35 cellular contexts compared by ENCODE assay signal in the genomic region with DNA sequence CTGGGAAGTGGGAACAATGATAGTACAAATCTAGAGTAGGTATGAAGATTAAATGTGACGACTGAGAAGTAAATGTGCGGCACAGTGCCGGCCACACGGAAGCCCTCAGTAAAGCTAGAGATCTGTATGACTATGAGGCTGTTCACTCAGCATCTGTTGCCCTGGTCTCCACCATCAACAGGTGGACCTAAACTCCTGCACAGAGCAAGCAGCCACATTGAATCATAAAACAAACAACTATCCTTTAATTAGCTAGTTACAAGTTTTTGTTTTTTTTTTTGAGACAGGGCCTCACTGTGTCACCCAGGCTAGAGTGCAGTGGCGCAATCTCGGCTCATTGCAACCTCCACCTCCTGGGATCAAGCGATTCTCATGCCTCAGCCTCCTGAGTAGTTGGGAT. TPM values are rescaled to one million over a fixed set of nuclear protein-coding genes. Genes with fewer than 3 reads are reported as not detected.
"Had no signal": no experiment of that assay in that cellular context is flagged by ENCODE, and none has a peak within 500 bp of the region (broad histone marks: within the 10 kb centered on the region; RNA-seq: fewer than 3 reads in every experiment).

No MANE protein-coding gene starts in this region.

- H3K9me3 Mint-ChIP-seq: type B pancreatic cell had no signal

- H3K4me3 Mint-ChIP-seq: naive thymus-derived CD8-positive, alpha-beta T cell; natural killer cell treated with Interleukin-12 subunit alpha and Interleukin-12 subunit beta and Interleukin-15 and Interleukin-18, amount 100 ng/mL, for 72 hours; nephron progenitor cell; neural crest cell; stimulated activated memory B cell treated with anti-CD40 and anti-IgM and Interleukin-4, amounts not matched to agents 10 μg/mL and 1 μg/mL and 100 μg/mL, for 72 hours; stimulated activated naive CD8-positive, alpha-beta T cell treated with anti-CD3 and anti-CD28 coated beads, Interleukin-15, amount 100 ng/mL, for 72 hours; type B pancreatic cell had no signal

- H3K36me3 Mint-ChIP-seq: natural killer cell treated with Interleukin-12 subunit alpha and Interleukin-12 subunit beta and Interleukin-15 and Interleukin-18, amount 100 ng/mL, for 72 hours had no signal

- H3K4me3 ChIP-seq: ovary, psoas muscle, right lobe of liver, skin epidermis, smooth muscle cell, spleen, suprapubic skin, testis, tibial artery, transverse colon, upper lobe of right lung, uterus had no signal

- DNase-seq: naive thymus-derived CD8-positive, alpha-beta T cell; nephron progenitor cell; occipital lobe; ovary; posterior cingulate gyrus; psoas muscle; right cardiac atrium; right lobe of liver; spleen; stimulated activated CD4-positive, alpha-beta T cell treated with anti-CD3 and anti-CD28 coated beads, Interleukin-12 subunit alpha, Interleukin-12 subunit beta, amount 100 ng/mL, for 4 hours; stimulated activated CD4-positive, alpha-beta T cell treated with anti-CD3 and anti-CD28 coated beads, Interleukin-1b, Interleukin-23, amount 100 ng/mL, for 48 hours; stimulated activated CD4-positive, alpha-beta T cell treated with anti-CD3 and anti-CD28 coated beads, Interleukin-4, amount 100 ng/mL, for 1 hour; stimulated activated CD4-positive, alpha-beta T cell treated with anti-CD3 and anti-CD28 coated beads, Interleukin-4, amount 100 ng/mL, for 4 hours; stimulated activated CD8-positive, alpha-beta memory T cell treated with anti-CD3 and anti-CD28 coated beads, Interleukin-4, amount 100 ng/mL, for 48 hours; stimulated activated naive CD4-positive, alpha-beta T cell; stimulated activated naive CD8-positive, alpha-beta T cell treated with anti-CD3 and anti-CD28 coated beads, Interleukin-15, amount 100 ng/mL, for 72 hours; stimulated activated naive CD8-positive, alpha-beta T cell treated with anti-CD3 and anti-CD28 coated beads, Interleukin-15, Interleukin-2, amounts not matched to agents 100 U/mL and 50 U/mL, for 24 hours; substantia nigra; testis; tibial artery; transverse colon; upper lobe of right lung; uterus had no signal

- H3K27ac Mint-ChIP-seq: naive thymus-derived CD8-positive, alpha-beta T cell; natural killer cell treated with Interleukin-12 subunit alpha and Interleukin-12 subunit beta and Interleukin-15 and Interleukin-18, amount 100 ng/mL, for 72 hours; nephron progenitor cell; progenitor cell of endocrine pancreas; stimulated activated memory B cell treated with anti-CD40 and anti-IgM and Interleukin-4, amounts not matched to agents 10 μg/mL and 1 μg/mL and 100 μg/mL, for 72 hours; type B pancreatic cell had no signal

- H3K4me1 Mint-ChIP-seq: naive thymus-derived CD8-positive, alpha-beta T cell; stimulated activated memory B cell treated with anti-CD40 and anti-IgM and Interleukin-4, amounts not matched to agents 10 μg/mL and 1 μg/mL and 100 μg/mL, for 72 hours; stimulated activated naive CD8-positive, alpha-beta T cell treated with anti-CD3 and anti-CD28 coated beads, Interleukin-15, amount 100 ng/mL, for 72 hours had no signal

- H3K36me3 ChIP-seq: ovary, right lobe of liver, spleen, suprapubic skin, tibial artery, transverse colon, upper lobe of right lung, uterus had no signal

- H3K27ac ChIP-seq: ovary, parathyroid adenoma, psoas muscle, right lobe of liver, skin epidermis, spleen, suprapubic skin, testis, tibial artery, transverse colon, upper lobe of right lung, uterus had no signal

- H3K9ac ChIP-seq: parathyroid adenoma had no signal

- H3K27me3 ChIP-seq: ovary, right lobe of liver, testis, transverse colon, upper lobe of right lung, uterus had no signal

- ATAC-seq: naive thymus-derived CD8-positive, alpha-beta T cell; natural killer cell treated with Interleukin-12 subunit alpha and Interleukin-12 subunit beta and Interleukin-15 and Interleukin-18, amount 100 ng/mL, for 72 hours; psoas muscle; right cardiac atrium; right lobe of liver; stimulated activated memory B cell treated with anti-CD40 and anti-IgM and Interleukin-4, amounts not matched to agents 10 μg/mL and 1 μg/mL and 100 μg/mL, for 72 hours; stimulated activated naive CD8-positive, alpha-beta T cell treated with anti-CD3 and anti-CD28 coated beads, Interleukin-15, amount 100 ng/mL, for 72 hours; stimulated activated naive CD8-positive, alpha-beta T cell treated with anti-CD3 and anti-CD28 coated beads, Interleukin-15, Interleukin-2, amounts not matched to agents 100 U/mL and 50 U/mL, for 24 hours; upper lobe of right lung had no signal

- H3K9me3 ChIP-seq: ovary, psoas muscle, right lobe of liver, suprapubic skin, testis, transverse colon, upper lobe of right lung, uterus had no signal

- H3K4me1 ChIP-seq: parathyroid adenoma, psoas muscle, right lobe of liver, spleen, suprapubic skin, testis, tibial artery, transverse colon, upper lobe of right lung, uterus had no signal

- H2AFZ ChIP-seq: parathyroid adenoma had no signal

- H3K4me2 ChIP-seq: smooth muscle cell had no signal

- H3K79me2 ChIP-seq: parathyroid adenoma had no signal

RNA-seq across cellular contexts. Expression of gene RBP4, which starts 16.6 kb away (rescaled TPM):
- total RNA-seq: naive thymus-derived CD8-positive, alpha-beta T cell; natural killer cell treated with Interleukin-12 subunit alpha and Interleukin-12 subunit beta and Interleukin-15 and Interleukin-18, amount 100 ng/mL, for 72 hours; neural crest cell had no signal
- polyA plus RNA-seq: naive thymus-derived CD8-positive, alpha-beta T cell had no signal

RNA-seq across cellular contexts. Expression of gene FFAR4, which starts 18.0 kb away (rescaled TPM):
- total RNA-seq: naive thymus-derived CD8-positive, alpha-beta T cell; natural killer cell treated with Interleukin-12 subunit alpha and Interleukin-12 subunit beta and Interleukin-15 and Interleukin-18, amount 100 ng/mL, for 72 hours; occipital lobe; osteoblast; renal cortical epithelial cell; smooth muscle cell; uterus had no signal
- polyA plus RNA-seq: naive thymus-derived CD8-positive, alpha-beta T cell; smooth muscle cell had no signal

RNA-seq across cellular contexts. Expression of gene PDE6C, which starts 27.9 kb away (rescaled TPM):
- total RNA-seq: naive thymus-derived CD8-positive, alpha-beta T cell; natural killer cell treated with Interleukin-12 subunit alpha and Interleukin-12 subunit beta and Interleukin-15 and Interleukin-18, amount 100 ng/mL, for 72 hours; neural crest cell; occipital lobe; osteoblast; ovary; progenitor cell of endocrine pancreas; psoas muscle; renal cortical epithelial cell; right cardiac atrium; right lobe of liver; smooth muscle cell; spleen; suprapubic skin; testis; transverse colon; upper lobe of right lung; urinary bladder; uterus had no signal
- polyA plus RNA-seq: psoas muscle, right cardiac atrium, smooth muscle cell, spleen had no signal
